21 cellular contexts compared by ENCODE assay signal in genomic region chr9:126222363-126222834, GRCh38.
"Had no signal": no experiment of that assay in that cellular context is flagged by ENCODE, and none has a peak within 500 bp of the region (broad histone marks: within the 10 kb centered on the region; RNA-seq: fewer than 3 reads in every experiment).

No MANE protein-coding gene starts in this region.

- H3K27ac Mint-ChIP-seq: natural killer cell treated with Interleukin-12 subunit alpha and Interleukin-12 subunit beta and Interleukin-15 and Interleukin-18, amount 100 ng/mL, for 72 hours; type B pancreatic cell had no signal

- H3K4me1 ChIP-seq: adrenal gland, left lung, prostate gland, right lobe of liver had no signal

- ATAC-seq: activated T-cell treated with anti-CD3 and anti-CD28 coated beads, Interleukin-2, amount 50 U/mL, for 4 hours; esophagus mucosa; left lung; natural killer cell treated with Interleukin-12 subunit alpha and Interleukin-12 subunit beta and Interleukin-15 and Interleukin-18, amount 100 ng/mL, for 72 hours; right lobe of liver had no signal

- H3K4me3 ChIP-seq: adrenal gland, cardiac muscle cell, left lung, prostate gland, right lobe of liver, smooth muscle cell had no signal

- H3K27me3 ChIP-seq: cardiac muscle cell had no signal

- DNase-seq: activated CD4-positive, alpha-beta T cell treated with anti-CD3 and anti-CD28 coated beads, Interleukin-2, amount 50 U/mL, for 4 hours; activated effector memory CD4-positive, alpha-beta T cell treated with Interleukin-2 at 50 U/mL for 16 hours; activated naive CD4-positive, alpha-beta T cell treated with anti-CD3 and anti-CD28 coated beads, Interleukin-2, amount 50 U/mL, for 16 hours; activated T-cell treated with anti-CD3 and anti-CD28 coated beads, Interleukin-2, amount 50 U/mL, for 4 hours; dorsolateral prefrontal cortex; islet precursor cell; left lung; mesenchymal stem cell; nucleus accumbens; stimulated activated CD4-positive, alpha-beta T cell treated with anti-CD3 and anti-CD28 coated beads, Interleukin-4, amount 100 ng/mL, for 4 hours; stimulated activated CD8-positive, alpha-beta memory T cell treated with anti-CD3 and anti-CD28 coated beads, Interleukin-4, amount 100 ng/mL, for 48 hours; stimulated activated naive CD4-positive, alpha-beta T cell treated with Interleukin-2 at 50 U/mL for 16 hours; SW 1271 had no signal

- H3K4me3 Mint-ChIP-seq: activated T-cell treated with anti-CD3 and anti-CD28 coated beads, Interleukin-2, amount 50 U/mL, for 4 hours; natural killer cell treated with Interleukin-12 subunit alpha and Interleukin-12 subunit beta and Interleukin-15 and Interleukin-18, amount 100 ng/mL, for 72 hours; type B pancreatic cell had no signal

- H3K36me3 ChIP-seq: adrenal gland, cardiac muscle cell, left lung, prostate gland, right lobe of liver had no signal

- H3K9me3 ChIP-seq: adrenal gland, left lung, prostate gland, right lobe of liver had no signal

- H3K36me3 Mint-ChIP-seq: natural killer cell treated with Interleukin-12 subunit alpha and Interleukin-12 subunit beta and Interleukin-15 and Interleukin-18, amount 100 ng/mL, for 72 hours; type B pancreatic cell had no signal

- H3K9me3 Mint-ChIP-seq: activated T-cell treated with anti-CD3 and anti-CD28 coated beads, Interleukin-2, amount 50 U/mL, for 4 hours; natural killer cell treated with Interleukin-12 subunit alpha and Interleukin-12 subunit beta and Interleukin-15 and Interleukin-18, amount 100 ng/mL, for 72 hours; type B pancreatic cell had no signal
